ENCODE assay signal across 13 cellular contexts in genomic region chr11:64490562-64491216, GRCh38.
A peak's percentile ranks its signal among the peaks of the same experiment; 100 is the strongest.
DNase-seq lines count a peak whose midpoint lies in the region; ATAC-seq and TF ChIP-seq lines count a peak whose summit lies in the region.
"Had no signal": no experiment of that assay in that cellular context is flagged by ENCODE, and none has a peak within 500 bp of the region (broad histone marks: within the 10 kb centered on the region; RNA-seq: fewer than 3 reads in every experiment).

No MANE protein-coding gene starts in this region.

- TF ChIP-seq CTCF in Panc1 (IDR thresholded peaks at IDR 0.05) (no peak), glutamatergic neuron (IDR thresholded peaks at IDR 0.05; ENCODE audit: partially characterized antibody, unreplicated experiment) (no peak), Calu3 (IDR thresholded peaks at IDR 0.05; ENCODE audit: unreplicated experiment) (no peak), A673 (conservative IDR thresholded peaks at IDR 0.05; ENCODE audit: low read depth, low read length) (no peak)

- no peaks in the 10 kb centered on the region for H3K9me3 ChIP-seq in CD4-positive, alpha-beta memory T cell (ENCODE audit: control insufficient read depth in 1 of 2, low read length in 2 of 2)
- H3K9me3 ChIP-seq in Panc1 (ENCODE audit: control insufficient read depth, insufficient read depth, low read depth, low read length): no peaks in the 10 kb centered on the region
- no peaks in the 10 kb centered on the region for H3K9me3 ChIP-seq in A673 (ENCODE audit: low read depth, low read length, poor library complexity, severe bottlenecking)
- H3K9me3 ChIP-seq: right atrium auricular region had no signal

- peak; percentile 60 for DNase-seq in activated CD4-positive, alpha-beta T cell treated with anti-CD3 and anti-CD28 coated beads, Interleukin-2, amount 10 ng/mL, durations not matched to agents 24 days and 14 days
- DNase-seq in activated CD4-positive, alpha-beta T cell treated with anti-CD3 and anti-CD28 coated beads for 4 hours: no peak
- DNase-seq in CD4-positive, alpha-beta memory T cell: peak in 1 of 5 donors; percentile 24
- DNase-seq in Panc1 (ENCODE audit: low read depth, low spot score): no peak
- no peak for DNase-seq in glutamatergic neuron
- DNase-seq in NCI-H187 treated with DMSO at 0.1 percent for 48 hours (lab: John Stamatoyannopoulos, UW): no peak
- DNase-seq in Calu3: no peak
- no peak for DNase-seq in A673 (ENCODE audit: low spot score)
- DNase-seq: NCI-H2029 treated with DMSO at 0.1 percent for 48 hours, NCI-H510A treated with DMSO at 0.1 percent for 48 hours had no signal

- POLR2A ChIA-PET in CD4-positive, alpha-beta memory T cell (lab: Charles Lee; ENCODE audit: partially characterized antibody): no interaction called here
- POLR2A ChIA-PET in Panc1 (lab: Charles Lee) (no interaction called here), A673 (lab: Charles Lee; ENCODE audit: low non-redundant PET) (interaction anchor here (0.7 kb wide), 1 partner anchor 133 kb away, joined by 5 read pairs; no protein-coding TSS in a partner anchor)

- no peak overlapping the region for H3K4me3 ChIP-seq in CD4-positive, alpha-beta memory T cell (ENCODE audit: low read length in 2 of 2)
- no peak overlapping the region for H3K4me3 ChIP-seq in Panc1 (ENCODE audit: low read depth in 2 of 2, low read length in 2 of 2)
- H3K4me3 ChIP-seq in A673 (ENCODE audit: low read depth, low read length, poor library complexity, severe bottlenecking): no peak overlapping the region
- H3K4me3 ChIP-seq: right atrium auricular region had no signal

- H3K4me1 Mint-ChIP-seq in activated CD4-positive, alpha-beta T cell treated with anti-CD3 and anti-CD28 coated beads, Interleukin-2, amount 10 ng/mL, durations not matched to agents 24 days and 14 days: peaks cover 8% of the 10 kb centered on the region
- peaks cover 7 to 15% (median 14%) of the 10 kb centered on the region in 4 donors for H3K4me1 Mint-ChIP-seq in CD4-positive, alpha-beta memory T cell
- H3K4me1 Mint-ChIP-seq in glutamatergic neuron (ENCODE audit: low read depth, unreplicated experiment): peaks cover 13% of the 10 kb centered on the region
- no peaks in the 10 kb centered on the region for H3K4me1 Mint-ChIP-seq in Calu3 (ENCODE audit: low read depth, unreplicated experiment)
- H3K4me1 Mint-ChIP-seq: mesothelial cell of epicardium had no signal

- H3K36me3 Mint-ChIP-seq in activated CD4-positive, alpha-beta T cell treated with anti-CD3 and anti-CD28 coated beads, Interleukin-2, amount 10 ng/mL, durations not matched to agents 24 days and 14 days (ENCODE audit: low read depth): no peaks in the 10 kb centered on the region
- no peaks in the 10 kb centered on the region for H3K36me3 Mint-ChIP-seq in CD4-positive, alpha-beta memory T cell
- H3K36me3 Mint-ChIP-seq in glutamatergic neuron (ENCODE audit: unreplicated experiment) (peaks cover 5% of the 10 kb centered on the region), Calu3 (ENCODE audit: insufficient read depth, unreplicated experiment) (no peaks in the 10 kb centered on the region)
- H3K36me3 Mint-ChIP-seq: mesothelial cell of epicardium had no signal

- H3K27ac Mint-ChIP-seq in activated CD4-positive, alpha-beta T cell treated with anti-CD3 and anti-CD28 coated beads, Interleukin-2, amount 10 ng/mL, durations not matched to agents 24 days and 14 days: no peak overlapping the region
- no peak overlapping the region for H3K27ac Mint-ChIP-seq in CD4-positive, alpha-beta memory T cell
- H3K27ac Mint-ChIP-seq in glutamatergic neuron (ENCODE audit: unreplicated experiment) (no peak overlapping the region), Calu3 (ENCODE audit: unreplicated experiment) (no peak overlapping the region)
- H3K27ac Mint-ChIP-seq: mesothelial cell of epicardium had no signal

- peaks cover 32% of the 10 kb centered on the region for H3K27me3 Mint-ChIP-seq in activated CD4-positive, alpha-beta T cell treated with anti-CD3 and anti-CD28 coated beads, Interleukin-2, amount 10 ng/mL, durations not matched to agents 24 days and 14 days
- H3K27me3 Mint-ChIP-seq in CD4-positive, alpha-beta memory T cell: peaks cover 26 to 47% of the 10 kb centered on the region in 2 donors
- H3K27me3 Mint-ChIP-seq in glutamatergic neuron (ENCODE audit: unreplicated experiment) (peaks cover 4% of the 10 kb centered on the region), Calu3 (ENCODE audit: unreplicated experiment) (peaks cover 80% of the 10 kb centered on the region)

- no TSS peak for BruUV-seq in Panc1 (replicated peaks; lab: Mats Ljungman, UMichigan)
- BruUV-seq in Calu3 (replicated peaks; lab: Mats Ljungman, UMichigan): no TSS peak
- no TSS peak for BruUV-seq in A673 (replicated peaks; lab: Mats Ljungman, UMichigan)

- CTCF ChIA-PET in CD4-positive, alpha-beta memory T cell (lab: Charles Lee; ENCODE audit: partially characterized antibody): no interaction called here
- CTCF ChIA-PET in Panc1 (lab: Charles Lee) (interaction anchor here (1.0 kb wide), 1 partner anchor 160 kb away, joined by 3 read pairs; no protein-coding TSS in a partner anchor), Calu3 (lab: Charles Lee) (interaction anchor here (0.9 to 1.3 kb wide), 2 partner anchors 27 to 162 kb away, joined by 3 to 6 read pairs; no protein-coding TSS in a partner anchor), A673 (lab: Charles Lee) (interaction anchor here (0.5 to 2.0 kb wide), 3 partner anchors 41 to 162 kb away, joined by 3 to 8 read pairs (median 4); no protein-coding TSS in a partner anchor)

- no peaks in the 10 kb centered on the region for H3K36me3 ChIP-seq in CD4-positive, alpha-beta memory T cell (ENCODE audit: insufficient read depth, low read length)
- no peaks in the 10 kb centered on the region for H3K36me3 ChIP-seq in Panc1 (ENCODE audit: control insufficient read depth, insufficient read depth, low read length)
- H3K36me3 ChIP-seq in A673 (ENCODE audit: insufficient read depth, low read length, poor library complexity, severe bottlenecking): no peaks in the 10 kb centered on the region
- H3K36me3 ChIP-seq: brain microvascular endothelial cell, right atrium auricular region had no signal

- in situ Hi-C loops in Panc1 (cut with HindIII; ENCODE audit: low pct_unique_long_range_greater_than_20kb, low sequenced_read_pairs): no loop called here

- peak; percentile 32; the same call in 1 of the 2 replicates for ATAC-seq in Panc1

- no peaks in the 10 kb centered on the region for H3K9me3 Mint-ChIP-seq in activated CD4-positive, alpha-beta T cell treated with anti-CD3 and anti-CD28 coated beads, Interleukin-2, amount 10 ng/mL, durations not matched to agents 24 days and 14 days
- H3K9me3 Mint-ChIP-seq in CD4-positive, alpha-beta memory T cell: no peaks in the 10 kb centered on the region
- H3K9me3 Mint-ChIP-seq in glutamatergic neuron (ENCODE audit: unreplicated experiment): peaks cover 2% of the 10 kb centered on the region
- no peaks in the 10 kb centered on the region for H3K9me3 Mint-ChIP-seq in Calu3 (ENCODE audit: low read depth, unreplicated experiment)

- H3K27ac ChIP-seq in CD4-positive, alpha-beta memory T cell (ENCODE audit: low read depth, low read length): no peak overlapping the region
- no peak overlapping the region for H3K27ac ChIP-seq in Panc1 (ENCODE audit: low read length)
- H3K27ac ChIP-seq in A673 (ENCODE audit: low read depth, low read length, poor library complexity, severe bottlenecking): no peak overlapping the region
- H3K27ac ChIP-seq: brain microvascular endothelial cell, right atrium auricular region had no signal

- H3K27me3 ChIP-seq in CD4-positive, alpha-beta memory T cell (ENCODE audit: insufficient read depth, low read length): no peaks in the 10 kb centered on the region
- H3K27me3 ChIP-seq in Panc1 (ENCODE audit: control insufficient read depth, insufficient read depth, low read length) (peaks cover 18% of the 10 kb centered on the region), A673 (replicated peaks; ENCODE audit: insufficient read depth, low read depth, low read length, poor library complexity) (peaks cover 53% of the 10 kb centered on the region)

- intact Hi-C loops in activated CD4-positive, alpha-beta T cell treated with anti-CD3 and anti-CD28 coated beads, Interleukin-2, amount 10 ng/mL, durations not matched to agents 24 days and 14 days (cut with micrococcal nuclease): no loop called here
- intact Hi-C loops in CD4-positive, alpha-beta memory T cell (cut with micrococcal nuclease): no loop called here
- intact Hi-C loops in Panc1 (cut with micrococcal nuclease; ENCODE audit: unreplicated experiment) (loop anchor here (5.0 kb wide), 1 partner anchor 157 kb away; no protein-coding TSS in a partner anchor), Calu3 (cut with micrococcal nuclease; ENCODE audit: unreplicated experiment) (no loop called here), A673 (cut with micrococcal nuclease; ENCODE audit: unreplicated experiment) (loop anchor here (1.0 kb wide), 1 partner anchor 198 kb away; no protein-coding TSS in a partner anchor)

- peaks cover 9% of the 10 kb centered on the region for H3K4me1 ChIP-seq in CD4-positive, alpha-beta memory T cell (ENCODE audit: insufficient read depth, low read length)
- H3K4me1 ChIP-seq in Panc1 (ENCODE audit: control insufficient read depth, insufficient read depth, low read length) (no peaks in the 10 kb centered on the region), A673 (ENCODE audit: insufficient read depth, low read length, poor library complexity, severe bottlenecking) (no peaks in the 10 kb centered on the region)
- H3K4me1 ChIP-seq: right atrium auricular region had no signal

- H3K4me3 Mint-ChIP-seq in activated CD4-positive, alpha-beta T cell treated with anti-CD3 and anti-CD28 coated beads, Interleukin-2, amount 10 ng/mL, durations not matched to agents 24 days and 14 days: peak overlapping the region; percentile 30
- peak overlapping the region in 5 of 8 donors; percentile 34 to 69 (median 63) for H3K4me3 Mint-ChIP-seq in CD4-positive, alpha-beta memory T cell
- peak overlapping the region; percentile 47 for H3K4me3 Mint-ChIP-seq in glutamatergic neuron (ENCODE audit: unreplicated experiment)
- H3K4me3 Mint-ChIP-seq in Calu3 (ENCODE audit: low read depth, unreplicated experiment): no peak overlapping the region
- H3K4me3 Mint-ChIP-seq: mesothelial cell of epicardium had no signal

Comparison
In these comparisons a context has a peak if more than half of its experiments do, and no peak if none do; other contexts are left out.
1. intact Hi-C loops: an anchor here in Panc1 (5.0 kb wide) and A673 (1.0 kb wide); none called in activated CD4-positive, alpha-beta T cell treated with anti-CD3 and anti-CD28 coated beads, Interleukin-2, amount 10 ng/mL, durations not matched to agents 24 days and 14 days, CD4-positive, alpha-beta memory T cell and Calu3.